9 cellular contexts compared by ENCODE assay signal in the genomic region with DNA sequence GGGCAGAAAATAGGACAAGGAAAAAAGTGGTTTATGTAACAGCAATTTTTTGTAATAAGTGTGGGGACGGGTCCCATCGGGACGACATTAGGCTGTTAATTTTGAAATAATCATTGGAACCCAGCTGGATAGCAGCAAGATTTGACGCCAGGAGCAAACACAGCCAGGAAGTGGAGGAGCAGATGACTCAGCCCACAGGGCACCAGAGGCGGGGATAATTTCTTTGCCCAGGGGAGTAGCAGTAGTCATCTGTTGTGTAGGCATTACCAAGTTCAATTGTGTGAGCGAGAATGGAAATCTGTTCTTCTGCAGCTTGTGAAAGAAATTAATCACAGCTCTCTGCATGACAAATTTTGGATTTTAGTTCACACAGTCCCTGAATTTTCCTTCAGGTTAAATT. TPM values are rescaled to one million over a fixed set of nuclear protein-coding genes. Genes with fewer than 3 reads are reported as not detected.
A peak's percentile ranks its signal among the peaks of the same experiment; 100 is the strongest.
DNase-seq lines count a peak whose midpoint lies in the region; ATAC-seq, FAIRE-seq and TF ChIP-seq lines count a peak whose summit lies in the region.
"Had no signal": no experiment of that assay in that cellular context is flagged by ENCODE, and none has a peak within 500 bp of the region (broad histone marks: within the 10 kb centered on the region; RNA-seq: fewer than 3 reads in every experiment).

No MANE protein-coding gene starts in this region.

- no peaks in the 10 kb centered on the region for H3K9me3 ChIP-seq in A673 (ENCODE audit: low read depth, low read length, poor library complexity, severe bottlenecking)
- no peaks in the 10 kb centered on the region for H3K9me3 ChIP-seq in PC-3 (ENCODE audit: low read length)

- TF ChIP-seq CTCF in A673 (conservative IDR thresholded peaks at IDR 0.05; ENCODE audit: low read depth, low read length) (no peak), PC-3 (conservative IDR thresholded peaks at IDR 0.05; ENCODE audit: low read depth, low read length) (no peak), mesothelial cell of epicardium (IDR thresholded peaks at IDR 0.05; ENCODE audit: unreplicated experiment) (no peak)

- peak; percentile 90 for ATAC-seq in PC-3
- no peak for ATAC-seq in HG02938 (IDR thresholded peaks at IDR 0.05; ENCODE audit: unreplicated experiment)
- ATAC-seq in GM18873 (IDR thresholded peaks at IDR 0.05; ENCODE audit: low FRiP score, unreplicated experiment) = no peak
- ATAC-seq in GM19455 (IDR thresholded peaks at IDR 0.05; ENCODE audit: unreplicated experiment) = no peak

- H3F3A ChIP-seq in PC-3 (ENCODE audit: low read length, unreplicated experiment) = no peaks in the 10 kb centered on the region

- H3K4me3 Mint-ChIP-seq in mesothelial cell of epicardium = no peak overlapping the region
- H3K4me3 Mint-ChIP-seq: stimulated activated naive CD8-positive, alpha-beta T cell treated with anti-CD3 and anti-CD28 coated beads, Interleukin-15, Interleukin-2, amounts not matched to agents 100 ng/mL and 50 ng/mL, for 24 hours had no signal

- peak; percentile 96 for DNase-seq in A673 (ENCODE audit: low spot score)
- peak; percentile 77 for DNase-seq in H54 (ENCODE audit: insufficient read length, low spot score)
- peak; percentile 97 for DNase-seq in PC-3
- peak; percentile 71 for DNase-seq in epidermal melanocyte (ENCODE audit: insufficient read length, low spot score)
- no peak for DNase-seq in mesothelial cell of epicardium (ENCODE audit: low spot score in 2 of 2, unreplicated experiment in 2 of 2)

- no peak for TF ChIP-seq POLR2A in H54 (IDR thresholded peaks at IDR 0.05; ENCODE audit: low read depth, low read length)

- H3K27me3 Mint-ChIP-seq in mesothelial cell of epicardium (ENCODE audit: low read depth) = no peaks in the 10 kb centered on the region

- peak overlapping the region; percentile 74 for H3K27ac Mint-ChIP-seq in mesothelial cell of epicardium
- H3K27ac Mint-ChIP-seq: stimulated activated naive CD8-positive, alpha-beta T cell treated with anti-CD3 and anti-CD28 coated beads, Interleukin-15, Interleukin-2, amounts not matched to agents 100 ng/mL and 50 ng/mL, for 24 hours had no signal

- intact Hi-C loops in A673 (cut with micrococcal nuclease; ENCODE audit: unreplicated experiment) (loop anchor here (10.0 kb wide), 1 partner anchor 1569 kb away; a partner anchor contains a TSS), PC-3 (cut with micrococcal nuclease) (loop anchor here (1.0 to 2.0 kb wide), 4 partner anchors 9 to 49 kb away; no protein-coding TSS in a partner anchor)

- H3K27me3 ChIP-seq in A673 (replicated peaks; ENCODE audit: insufficient read depth, low read depth, low read length, poor library complexity) (no peaks in the 10 kb centered on the region), PC-3 (ENCODE audit: low read length) (no peaks in the 10 kb centered on the region)

- H3K36me3 Mint-ChIP-seq in mesothelial cell of epicardium = no peaks in the 10 kb centered on the region

- peaks cover 44% of the 10 kb centered on the region for H3K4me1 Mint-ChIP-seq in mesothelial cell of epicardium

- no peaks in the 10 kb centered on the region for H4K20me1 ChIP-seq in PC-3 (ENCODE audit: low read length)

- peak; percentile 76 for FAIRE-seq in H54 (lab: Jason Lieb, UNC)

- H3K4me1 ChIP-seq in A673 (ENCODE audit: insufficient read depth, low read length, poor library complexity, severe bottlenecking) = peaks cover 29% of the 10 kb centered on the region
- H3K4me1 ChIP-seq in PC-3 (ENCODE audit: insufficient read depth, low read length) = peaks cover 48% of the 10 kb centered on the region

- H3K27ac ChIP-seq in A673 (ENCODE audit: low read depth, low read length, poor library complexity, severe bottlenecking) (peak overlapping the region; percentile 90), PC-3 (ENCODE audit: low read length) (peak overlapping the region; percentile 96)

- H3K36me3 ChIP-seq in A673 (ENCODE audit: insufficient read depth, low read length, poor library complexity, severe bottlenecking) (no peaks in the 10 kb centered on the region), PC-3 (ENCODE audit: low read depth, low read length) (no peaks in the 10 kb centered on the region)

- peak overlapping the region; percentile 38 for H2AFZ ChIP-seq in PC-3 (ENCODE audit: low read length)

- H3K9me3 Mint-ChIP-seq in mesothelial cell of epicardium = no peaks in the 10 kb centered on the region
- H3K9me3 Mint-ChIP-seq: stimulated activated naive CD8-positive, alpha-beta T cell treated with anti-CD3 and anti-CD28 coated beads, Interleukin-15, Interleukin-2, amounts not matched to agents 100 ng/mL and 50 ng/mL, for 24 hours had no signal

- no peaks in the 10 kb centered on the region for H3K79me2 ChIP-seq in PC-3 (ENCODE audit: low read length)

- no peaks in the 10 kb centered on the region for H3K9me2 ChIP-seq in PC-3 (replicated peaks; ENCODE audit: low read length)

- peak overlapping the region; percentile 78 for H3K9ac ChIP-seq in PC-3 (ENCODE audit: low read length)

- POLR2A ChIA-PET in A673 (lab: Charles Lee; ENCODE audit: low non-redundant PET) = no interaction called here
- POLR2A ChIA-PET in PC-3 (lab: Charles Lee; ENCODE audit: unreplicated experiment) = interaction anchor here (0.6 to 0.8 kb wide), 5 partner anchors 22 to 240 kb away, joined by 3 to 19 read pairs (median 4); no protein-coding TSS in a partner anchor

- BruUV-seq in A673 (replicated peaks; lab: Mats Ljungman, UMichigan) (no TSS peak), PC-3 (replicated peaks; lab: Mats Ljungman, UMichigan) (no TSS peak)

- peak overlapping the region; percentile 63 for H3K4me2 ChIP-seq in PC-3 (ENCODE audit: low read length)

- H3K4me3 ChIP-seq in A673 (ENCODE audit: low read depth, low read length, poor library complexity, severe bottlenecking) = no peak overlapping the region
- H3K4me3 ChIP-seq in PC-3 (ENCODE audit: low read length) = 0 out of 2 replicates have a peak overlapping the region, but pooled peaks have one; percentile 3

- CTCF ChIA-PET in A673 (lab: Charles Lee) = interaction anchor here (0.7 kb wide), 2 partner anchors 80 to 661 kb away, joined by 3 read pairs; no protein-coding TSS in a partner anchor
- CTCF ChIA-PET in PC-3 (lab: Charles Lee) = interaction anchor here (0.6 kb wide), 1 partner anchor 76 kb away, joined by 4 read pairs; no protein-coding TSS in a partner anchor

RNA-seq across cellular contexts. Expression of a gene that starts 22.6 kb away (rescaled TPM):
- total RNA-seq in A673 (2021) = 14.6 and 18.5 TPM in 2 replicates
- 64.3 and 69.8 TPM in 2 replicates for total RNA-seq in PC-3 (2014; rRNA removed)
- 57.9 to 63.1 TPM (median 59.4 TPM) in 3 replicates for total RNA-seq in mesothelial cell of epicardium

Comparison
In these comparisons a context has a peak if more than half of its experiments do, and no peak if none do; other contexts are left out.
1. DNase-seq: peak in A673 (single experiment), H54 (single experiment), PC-3 (single experiment) and epidermal melanocyte (single experiment); none in mesothelial cell of epicardium (0 of 2).